13 cellular contexts compared by ENCODE assay signal in the genomic region with DNA sequence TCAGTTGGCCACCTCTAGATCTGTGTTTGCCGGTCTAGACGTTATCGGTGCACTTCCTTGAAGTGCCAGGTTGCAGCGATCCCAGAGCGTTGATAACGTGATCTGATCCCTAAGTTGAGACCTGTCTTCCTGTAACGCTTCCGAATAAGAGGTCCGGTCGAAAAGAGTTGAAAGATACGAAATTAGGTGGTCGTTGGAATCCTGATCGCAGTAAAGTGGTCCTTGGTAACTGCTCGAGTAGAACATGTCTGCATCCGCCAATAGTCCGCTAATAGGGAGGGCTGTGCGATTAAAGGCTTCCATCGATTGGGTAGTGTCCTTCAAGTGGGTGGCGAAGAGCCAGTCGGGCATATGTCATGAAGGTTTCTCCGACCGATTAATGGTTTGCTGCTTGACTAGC. TPM values are rescaled to one million over a fixed set of nuclear protein-coding genes. Genes with fewer than 3 reads are reported as not detected.
DNase-seq lines count a peak whose midpoint lies in the region; ATAC-seq and TF ChIP-seq lines count a peak whose summit lies in the region.
"Had no signal": no experiment of that assay in that cellular context is flagged by ENCODE, and none has a peak within 500 bp of the region (broad histone marks: within the 10 kb centered on the region; RNA-seq: fewer than 3 reads in every experiment).

No MANE protein-coding gene starts in this region.

- peak overlapping the region; percentile 71 for H3K27ac Mint-ChIP-seq in progenitor cell of endocrine pancreas

- peaks cover 22% of the 10 kb centered on the region; the same call in 1 of the 2 replicates for H4K20me1 ChIP-seq in GM23248 (ENCODE audit: insufficient read depth)

- in situ Hi-C loops in GM23248 (cut with MboI), result no loop called here

- no peak overlapping the region for H3K27ac ChIP-seq in GM23248
- peak overlapping the region; percentile 19; the same call in 1 of the 2 replicates for H3K27ac ChIP-seq in VCaP
- H3K27ac ChIP-seq in esophagus (ENCODE audit: low read depth in 2 of 2, low read length in 1 of 2), result peak overlapping the region in 1 of 2 donors; percentile 1

- H3K36me3 Mint-ChIP-seq in progenitor cell of endocrine pancreas (ENCODE audit: insufficient read depth), result peaks cover 56% of the 10 kb centered on the region

- no peak for ATAC-seq in activated CD4-positive, CD25-positive, alpha-beta regulatory T cell treated with anti-CD3 and anti-CD28 coated beads, Interleukin-2, amount 50 U/mL, for 24 hours

- H3K9ac ChIP-seq in GM23248, result no peak overlapping the region

- H3K4me1 Mint-ChIP-seq in progenitor cell of endocrine pancreas (ENCODE audit: low read depth), result peaks cover 29% of the 10 kb centered on the region

- CTCF ChIA-PET in HEK293T (lab: Yijun Ruan, JAX), result no interaction called here

- peak overlapping the region; percentile 52 for H3K4me3 Mint-ChIP-seq in progenitor cell of endocrine pancreas (ENCODE audit: low read depth)

- DNase-seq in GM23248 (no peak), progenitor cell of endocrine pancreas (ENCODE audit: low spot score, unreplicated experiment) (no peak), C1 segment of cervical spinal cord (lab: John Stamatoyannopoulos, UW) (no peak), HEK293T (ENCODE audit: extremely low spot score) (no peak)
- DNase-seq: activated effector memory CD4-positive, alpha-beta T cell treated with anti-CD3 and anti-CD28 coated beads, Interleukin-2, amount 50 U/mL, for 16 hours; GOT3; MM.1S; NCI-H82 had no signal

- POLR2A ChIA-PET in HEK293T (lab: Yijun Ruan, JAX), result no interaction called here

- H3K27me3 ChIP-seq in GM23248 (replicated peaks; ENCODE audit: insufficient read depth) (no peaks in the 10 kb centered on the region), esophagus (ENCODE audit: control insufficient read depth in 1 of 2, insufficient read depth in 2 of 2, low read length in 2 of 2) (no peaks in the 10 kb centered on the region)

- H3K36me3 ChIP-seq in GM23248 (ENCODE audit: low read depth), result peaks cover 61% of the 10 kb centered on the region
- H3K36me3 ChIP-seq in esophagus (ENCODE audit: control insufficient read depth in 2 of 2, insufficient read depth in 2 of 2, low read length in 1 of 2), result peaks cover 14 to 19% of the 10 kb centered on the region in 2 donors

- H3F3A ChIP-seq in GM23248 (ENCODE audit: insufficient read depth), result peaks cover 54% of the 10 kb centered on the region

- H3K9me3 Mint-ChIP-seq in progenitor cell of endocrine pancreas (ENCODE audit: low read depth), result peaks cover 2% of the 10 kb centered on the region

- H3K9me3 ChIP-seq in GM23248 (ENCODE audit: low read depth), result no peaks in the 10 kb centered on the region
- no peaks in the 10 kb centered on the region for H3K9me3 ChIP-seq in esophagus (ENCODE audit: control insufficient read depth in 2 of 2, insufficient read depth in 1 of 2, low read depth in 1 of 2, low read length in 1 of 2)

- H3K79me2 ChIP-seq in GM23248 (ENCODE audit: insufficient read depth), result peaks cover 75% of the 10 kb centered on the region

- H3K4me1 ChIP-seq in GM23248 (ENCODE audit: insufficient read depth), result peaks cover 25% of the 10 kb centered on the region
- peaks cover 0 to 2% of the 10 kb centered on the region in 2 donors for H3K4me1 ChIP-seq in esophagus (ENCODE audit: control insufficient read depth in 2 of 2, insufficient read depth in 2 of 2, low read length in 1 of 2)

- H3K9me2 ChIP-seq in GM23248 (ENCODE audit: insufficient read depth), result no peaks in the 10 kb centered on the region

- H3K4me2 ChIP-seq in GM23248 (ENCODE audit: unreplicated experiment), result peak overlapping the region; percentile 98

- no peak overlapping the region for H2AFZ ChIP-seq in GM23248

- H3K27me3 Mint-ChIP-seq in progenitor cell of endocrine pancreas, result no peaks in the 10 kb centered on the region

- H3K4me3 ChIP-seq in GM23248 (peak overlapping the region; percentile 2), esophagus (ENCODE audit: low read depth in 1 of 2, low read length in 2 of 2) (peak overlapping the region; percentile 42 to 44)

- 97 to 98% methylated on average over 22 of the region's 22 CpGs for WGBS in GM23248 (ENCODE audit: low coverage in 1 of 2, low lambda C conversion rate in 2 of 2, missing lambda C conversion rate in 2 of 2), 2 experiments
- 86 to 93% methylated on average over 22 of the region's 22 CpGs for WGBS in esophagus, 2 donors

- TF ChIP-seq CTCF in VCaP (conservative IDR thresholded peaks at IDR 0.05) (no peak), progenitor cell of endocrine pancreas (IDR thresholded peaks at IDR 0.05; ENCODE audit: unreplicated experiment) (no peak)

TF ChIP-seq in HEK293T, 16 proteins besides CTCF, POLR2A, EP300 and RAD21:
- TF ChIP-seq SUZ12 (IDR thresholded peaks at IDR 0.05) (no peak), SP1 (IDR thresholded peaks at IDR 0.05) (no peak), FOXK2 (IDR thresholded peaks at IDR 0.05) (no peak), FOXM1 (IDR thresholded peaks at IDR 0.05; ENCODE audit: borderline replicate concordance) (no peak), NFRKB (IDR thresholded peaks at IDR 0.05) (no peak), ZNF384 (IDR thresholded peaks at IDR 0.05) (no peak), CTBP1 (IDR thresholded peaks at IDR 0.05; ENCODE audit: borderline replicate concordance) (no peak), ARNT (IDR thresholded peaks at IDR 0.05) (no peak), ELF4 (IDR thresholded peaks at IDR 0.05) (no peak), BHLHE40 (IDR thresholded peaks at IDR 0.05; ENCODE audit: borderline replicate concordance) (no peak), FOXA1 (IDR thresholded peaks at IDR 0.05) (no peak), L3MBTL2 (conservative IDR thresholded peaks at IDR 0.05) (no peak), HDGF (IDR thresholded peaks at IDR 0.05; ENCODE audit: borderline replicate concordance) (no peak), PKNOX1 (IDR thresholded peaks at IDR 0.05) (no peak), TARDBP (IDR thresholded peaks at IDR 0.05) (no peak), LEF1 (IDR thresholded peaks at IDR 0.05; ENCODE audit: borderline replicate concordance) (no peak)

RNA-seq across cellular contexts. Expression of gene SRSF5, which starts 2.7 kb away (rescaled TPM):
- 112 and 125 TPM in 2 replicates for total RNA-seq in GM23248 (2014; rRNA removed; shearing (Covaris generic))
- 207 and 227 TPM in 2 replicates for polyA plus RNA-seq in GM23248 (2016; fragmentation: Nextera tagmentation; extraction: Ambion mirVana)
- polyA plus RNA-seq in esophagus, result 100 to 1,000 TPM; 362 to 481 TPM
- total RNA-seq in progenitor cell of endocrine pancreas, result 379 and 402 TPM in 2 replicates

RNA-seq across cellular contexts. Expression of gene SLC10A1, which starts 27.4 kb away (rescaled TPM):
- total RNA-seq in GM23248 (2014; rRNA removed; shearing (Covaris generic)), result not detected in 2 replicates
- not detected in 2 replicates for polyA plus RNA-seq in GM23248 (2016; fragmentation: Nextera tagmentation; extraction: Ambion mirVana)
- polyA plus RNA-seq in esophagus, result not detected
- not detected in 2 replicates for total RNA-seq in progenitor cell of endocrine pancreas
- total RNA-seq: renal cortical epithelial cell had no signal
- polyA plus RNA-seq: keratinocyte had no signal
